Comparison of ENCODE assay signal across 10 cellular contexts in the genomic region with DNA sequence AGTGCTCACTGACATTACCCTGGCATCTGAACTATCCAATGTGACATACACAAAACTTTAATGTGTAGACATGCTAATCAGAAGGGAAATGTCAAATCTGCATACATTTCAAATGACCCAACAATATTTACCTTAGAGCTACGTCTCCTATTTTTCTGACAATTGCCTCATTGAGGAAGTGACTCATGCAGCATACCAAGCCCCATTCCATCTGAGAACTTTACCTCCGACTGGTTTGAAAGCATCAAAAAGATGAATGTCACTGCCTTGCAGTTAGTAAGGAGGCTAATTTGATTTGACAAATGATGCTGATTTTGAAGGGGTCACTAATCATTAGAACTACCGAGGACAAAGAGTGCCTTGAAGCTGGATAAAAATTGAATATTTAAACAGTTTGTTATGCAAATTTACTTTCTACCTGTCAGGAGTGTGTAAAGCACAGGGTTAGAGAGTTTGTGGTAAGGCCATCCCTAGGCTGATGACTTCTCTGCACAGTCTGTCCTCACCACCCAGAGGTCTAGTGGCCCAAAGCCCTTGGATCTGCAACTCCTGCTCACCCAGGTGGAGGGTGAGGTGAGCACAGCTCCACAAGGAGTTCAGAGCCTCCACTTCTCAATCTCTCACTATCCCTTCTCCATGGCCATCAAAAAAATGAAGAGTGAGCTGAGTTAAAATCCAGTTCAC.
DNase-seq lines count a peak whose midpoint lies in the region; ATAC-seq and TF ChIP-seq lines count a peak whose summit lies in the region.
"Had no signal": no experiment of that assay in that cellular context is flagged by ENCODE, and none has a peak within 500 bp of the region (broad histone marks: within the 10 kb centered on the region; RNA-seq: fewer than 3 reads in every experiment).

No MANE protein-coding gene starts in this region.

- peak; percentile 4 for DNase-seq in HCEC 1CT
- DNase-seq in PC-9 = peak; percentile 29 to 92
- DNase-seq in fibroblast of peridontal ligament (ENCODE audit: extremely low read depth) = peak; percentile 28
- no peak for DNase-seq in D341Med (ENCODE audit: low spot score)
- no peak for DNase-seq in cerebellum (ENCODE audit: low spot score)
- no peak for DNase-seq in activated CD8-positive, alpha-beta T cell treated with anti-CD3 and anti-CD28 coated beads for 36 hours
- DNase-seq: activated naive CD8-positive, alpha-beta T cell treated with anti-CD3 and anti-CD28 coated beads, Interleukin-2, amount 10 ng/mL, durations not matched to agents 7 days and 5 days; NCI-H2171 had no signal

- POLR2A ChIA-PET in PC-9 (lab: Charles Lee; ENCODE audit: unreplicated experiment) = no interaction called here
- POLR2A ChIA-PET in activated CD8-positive, alpha-beta T cell treated with anti-CD3 and anti-CD28 coated beads for 36 hours (lab: Charles Lee) = no interaction called here

- intact Hi-C loops in PC-9 (cut with micrococcal nuclease; ENCODE audit: unreplicated experiment) = loop anchor here (2.0 kb wide), 1 partner anchor 153 kb away; no protein-coding TSS in a partner anchor
- intact Hi-C loops in activated CD8-positive, alpha-beta T cell treated with anti-CD3 and anti-CD28 coated beads for 36 hours (cut with micrococcal nuclease) = no loop called here

- H3K36me3 Mint-ChIP-seq in activated CD8-positive, alpha-beta T cell treated with anti-CD3 and anti-CD28 coated beads for 36 hours (ENCODE audit: low read depth) = no peaks in the 10 kb centered on the region
- H3K36me3 Mint-ChIP-seq: activated naive CD8-positive, alpha-beta T cell treated with anti-CD3 and anti-CD28 coated beads, Interleukin-2, amount 10 ng/mL, durations not matched to agents 7 days and 5 days had no signal

- H3K9me3 ChIP-seq in PC-9 (ENCODE audit: insufficient read depth, low read depth) (no peaks in the 10 kb centered on the region; the same call in 1 of the 2 replicates), skeletal muscle satellite cell (replicated peaks; ENCODE audit: low read length) (no peaks in the 10 kb centered on the region)

- no peaks in the 10 kb centered on the region for H3K27me3 Mint-ChIP-seq in activated CD8-positive, alpha-beta T cell treated with anti-CD3 and anti-CD28 coated beads for 36 hours
- H3K27me3 Mint-ChIP-seq: activated naive CD8-positive, alpha-beta T cell treated with anti-CD3 and anti-CD28 coated beads, Interleukin-2, amount 10 ng/mL, durations not matched to agents 7 days and 5 days had no signal

- H3K4me3 ChIP-seq in PC-9 (peak overlapping the region; percentile 33; the same call in 1 of the 2 replicates), skeletal muscle satellite cell (ENCODE audit: low read length) (peak overlapping the region; percentile 23)

- H3K4me1 Mint-ChIP-seq in activated CD8-positive, alpha-beta T cell treated with anti-CD3 and anti-CD28 coated beads for 36 hours (ENCODE audit: low read depth) = no peaks in the 10 kb centered on the region
- H3K4me1 Mint-ChIP-seq: activated naive CD8-positive, alpha-beta T cell treated with anti-CD3 and anti-CD28 coated beads, Interleukin-2, amount 10 ng/mL, durations not matched to agents 7 days and 5 days had no signal

- peak overlapping the region; percentile 57 for H3K9ac ChIP-seq in skeletal muscle satellite cell (ENCODE audit: low read depth, low read length)

- H3K4me1 ChIP-seq in PC-9 (replicated peaks; ENCODE audit: insufficient read depth) (peaks cover 54% of the 10 kb centered on the region), skeletal muscle satellite cell (ENCODE audit: control insufficient read depth, insufficient read depth, low read length) (peaks cover 32% of the 10 kb centered on the region)

- H3K36me3 ChIP-seq in PC-9 (ENCODE audit: low read depth) (no peaks in the 10 kb centered on the region), skeletal muscle satellite cell (ENCODE audit: insufficient read depth, low read length) (no peaks in the 10 kb centered on the region)

- peak overlapping the region; percentile 96 for H3K27ac ChIP-seq in PC-9

- no peaks in the 10 kb centered on the region for H3K9me3 Mint-ChIP-seq in activated CD8-positive, alpha-beta T cell treated with anti-CD3 and anti-CD28 coated beads for 36 hours
- H3K9me3 Mint-ChIP-seq: activated naive CD8-positive, alpha-beta T cell treated with anti-CD3 and anti-CD28 coated beads, Interleukin-2, amount 10 ng/mL, durations not matched to agents 7 days and 5 days had no signal

- CTCF ChIA-PET in PC-9 (lab: Charles Lee) = interaction anchor here (0.9 kb wide), 1 partner anchor 87 kb away, joined by 3 read pairs; no protein-coding TSS in a partner anchor
- CTCF ChIA-PET in activated CD8-positive, alpha-beta T cell treated with anti-CD3 and anti-CD28 coated beads for 36 hours (lab: Charles Lee) = no interaction called here

- H3K27ac Mint-ChIP-seq in activated CD8-positive, alpha-beta T cell treated with anti-CD3 and anti-CD28 coated beads for 36 hours = no peak overlapping the region
- H3K27ac Mint-ChIP-seq: activated naive CD8-positive, alpha-beta T cell treated with anti-CD3 and anti-CD28 coated beads, Interleukin-2, amount 10 ng/mL, durations not matched to agents 7 days and 5 days had no signal

- TF ChIP-seq CTCF in PC-9 (conservative IDR thresholded peaks at IDR 0.05) = no peak
- no peak for TF ChIP-seq CTCF in activated CD8-positive, alpha-beta T cell treated with anti-CD3 and anti-CD28 coated beads for 36 hours (IDR thresholded peaks at IDR 0.05)

- peak overlapping the region; percentile 25; the same call in 1 of the 2 replicates for H2AFZ ChIP-seq in PC-9

- H3F3A ChIP-seq in PC-9 (ENCODE audit: insufficient read depth, low read depth) = peaks cover 33% of the 10 kb centered on the region

- H3K79me2 ChIP-seq in PC-9 (ENCODE audit: low read depth) = no peaks in the 10 kb centered on the region

- H3K4me3 Mint-ChIP-seq in activated CD8-positive, alpha-beta T cell treated with anti-CD3 and anti-CD28 coated beads for 36 hours = no peak overlapping the region
- H3K4me3 Mint-ChIP-seq: activated naive CD8-positive, alpha-beta T cell treated with anti-CD3 and anti-CD28 coated beads, Interleukin-2, amount 10 ng/mL, durations not matched to agents 7 days and 5 days had no signal

- H3K27me3 ChIP-seq in PC-9 (ENCODE audit: insufficient read depth, low read depth) (no peaks in the 10 kb centered on the region), skeletal muscle satellite cell (ENCODE audit: control insufficient read depth, insufficient read depth, low read length) (no peaks in the 10 kb centered on the region)

- ATAC-seq in activated CD8-positive, alpha-beta T cell treated with anti-CD3 and anti-CD28 coated beads for 36 hours = no peak
- ATAC-seq in HG03469 (IDR thresholded peaks at IDR 0.05; ENCODE audit: unreplicated experiment) = no peak

- H3K4me2 ChIP-seq in PC-9 (peak overlapping the region; percentile 71), skeletal muscle satellite cell (ENCODE audit: low read length) (peak overlapping the region; percentile 59)

- no peaks in the 10 kb centered on the region for H4K20me1 ChIP-seq in PC-9 (ENCODE audit: insufficient read depth)

- no peaks in the 10 kb centered on the region for H3K9me2 ChIP-seq in PC-9 (ENCODE audit: insufficient read depth)

- BruUV-seq in PC-9 (replicated peaks; lab: Mats Ljungman, UMichigan) = TSS peak; percentile 74

Comparison
In these comparisons a context has a peak if more than half of its experiments do, and no peak if none do; other contexts are left out.
1. DNase-seq: peak in HCEC 1CT (single experiment), PC-9 (2 of 2) and fibroblast of peridontal ligament (single experiment); none in D341Med (single experiment), cerebellum (single experiment) and activated CD8-positive, alpha-beta T cell treated with anti-CD3 and anti-CD28 coated beads for 36 hours (single experiment).